In the genomic region with DNA sequence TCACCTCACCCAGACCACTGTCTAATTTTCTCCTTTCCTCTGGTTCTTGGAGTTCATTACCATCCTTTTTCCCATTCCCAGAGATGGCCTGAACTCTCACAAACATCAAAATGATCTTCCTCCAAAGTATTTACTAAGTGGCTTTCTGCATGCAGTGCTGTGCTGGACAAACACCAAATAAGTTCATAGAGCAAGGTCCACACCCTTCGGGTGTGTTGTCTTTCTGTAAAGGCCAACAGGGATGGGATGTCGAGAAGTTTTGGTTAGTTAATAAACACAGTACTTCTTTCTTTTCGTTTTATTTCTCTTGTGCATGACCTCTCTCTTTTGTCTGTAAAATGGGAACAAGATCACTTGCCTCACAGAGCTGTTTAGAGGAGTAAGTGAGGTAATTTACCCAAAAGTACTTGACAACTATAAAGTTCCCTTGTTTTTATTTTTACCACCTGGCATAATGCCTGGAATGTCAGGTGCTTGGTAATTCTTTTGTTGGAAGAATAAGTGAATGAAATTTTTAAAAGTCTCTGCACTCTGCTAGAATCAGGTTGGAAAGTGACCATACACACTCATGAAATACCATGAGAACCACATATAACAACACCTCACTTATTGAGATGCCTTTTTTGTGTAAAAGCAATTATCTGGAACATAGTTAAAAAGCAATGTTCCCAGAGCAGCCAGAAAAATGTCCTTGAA, we compare ENCODE assay signal across 15 cellular contexts. TPM values are rescaled to one million over a fixed set of nuclear protein-coding genes. Genes with fewer than 3 reads are reported as not detected.
DNase-seq lines count a peak whose midpoint lies in the region; ATAC-seq and TF ChIP-seq lines count a peak whose summit lies in the region.
"Had no signal": no experiment of that assay in that cellular context is flagged by ENCODE, and none has a peak within 500 bp of the region (broad histone marks: within the 10 kb centered on the region; RNA-seq: fewer than 3 reads in every experiment).

No MANE protein-coding gene starts in this region.

- peaks cover 26% of the 10 kb centered on the region for H3K36me3 Mint-ChIP-seq in activated T-cell treated with anti-CD3 and anti-CD28 coated beads, Interleukin-2, amount 50 U/mL, for 24 hours (ENCODE audit: low read depth)

- no peaks in the 10 kb centered on the region for H3K9me2 ChIP-seq in PC-3 (replicated peaks; ENCODE audit: low read length)

- no peak overlapping the region for H3K4me3 Mint-ChIP-seq in activated T-cell treated with anti-CD3 and anti-CD28 coated beads, Interleukin-2, amount 50 U/mL, for 24 hours

- WGBS in testis, 2 donors, result 16 to 51% methylated on average over 3 of the region's 3 CpGs

- peaks cover 94% of the 10 kb centered on the region for H3K4me1 Mint-ChIP-seq in activated T-cell treated with anti-CD3 and anti-CD28 coated beads, Interleukin-2, amount 50 U/mL, for 24 hours (ENCODE audit: low read depth)

- intact Hi-C loops in PC-3 (cut with micrococcal nuclease), result no loop called here
- intact Hi-C loops in testis (cut with DNase I; ENCODE audit: low total_unique reads), result no loop called here

- no peak for TF ChIP-seq POLR2A in testis (IDR thresholded peaks at IDR 0.05)

- H3F3A ChIP-seq in PC-3 (ENCODE audit: low read length, unreplicated experiment), result no peaks in the 10 kb centered on the region

- no peak for DNase-seq in activated T-cell treated with anti-CD3 and anti-CD28 coated beads, Interleukin-2, amount 50 U/mL, for 24 hours
- DNase-seq in activated T-cell treated with anti-CD3 and anti-CD28 coated beads for 4 hours, result no peak
- no peak for DNase-seq in PC-3
- DNase-seq in left lobe of liver (ENCODE audit: low spot score), result peak; percentile 53
- peak; percentile 44 for DNase-seq in testis
- DNase-seq in H4 (ENCODE audit: low spot score), result no peak
- DNase-seq: activated CD4-positive, alpha-beta T cell treated with anti-CD3 and anti-CD28 coated beads, Interleukin-2, amount 50 U/mL, for 4 hours; activated effector memory CD4-positive, alpha-beta T cell treated with Interleukin-2 at 50 U/mL for 16 hours; heart right ventricle; NCI-H1092 treated with DMSO at 0.1 percent for 48 hours had no signal

- ATAC-seq in PC-3 (peak; percentile 56), left lobe of liver (peak; percentile 89), GM18907 (IDR thresholded peaks at IDR 0.05; ENCODE audit: unreplicated experiment) (no peak), HG03159 (IDR thresholded peaks at IDR 0.05; ENCODE audit: unreplicated experiment) (no peak)

- 0 out of 2 replicates have a peak overlapping the region, but pooled peaks have one; percentile 30 for H2AFZ ChIP-seq in PC-3 (ENCODE audit: low read length)

- H3K9me3 Mint-ChIP-seq in activated T-cell treated with anti-CD3 and anti-CD28 coated beads, Interleukin-2, amount 50 U/mL, for 24 hours, result peaks cover 9% of the 10 kb centered on the region

- H3K27ac ChIP-seq in PC-3 (ENCODE audit: low read length), result no peak overlapping the region
- H3K27ac ChIP-seq in testis, result peak overlapping the region in 1 of 2 donors; percentile 3
- H3K27ac ChIP-seq: thoracic aorta had no signal

- H3K9me3 ChIP-seq in PC-3 (ENCODE audit: low read length), result no peaks in the 10 kb centered on the region
- H3K9me3 ChIP-seq in testis, result no peaks in the 10 kb centered on the region
- H3K9me3 ChIP-seq: heart right ventricle, thoracic aorta had no signal

- H3K79me2 ChIP-seq in PC-3 (ENCODE audit: low read length), result no peaks in the 10 kb centered on the region

- no peaks in the 10 kb centered on the region for H4K20me1 ChIP-seq in PC-3 (ENCODE audit: low read length)

- H3K27ac Mint-ChIP-seq in activated T-cell treated with anti-CD3 and anti-CD28 coated beads, Interleukin-2, amount 50 U/mL, for 24 hours, result peak overlapping the region; percentile 47

- BruUV-seq in PC-3 (replicated peaks; lab: Mats Ljungman, UMichigan), result no TSS peak

- H3K4me1 ChIP-seq in PC-3 (ENCODE audit: insufficient read depth, low read length) (peaks cover 10% of the 10 kb centered on the region), testis (peaks cover 14% of the 10 kb centered on the region)

- H3K27me3 ChIP-seq in PC-3 (ENCODE audit: low read length) (no peaks in the 10 kb centered on the region), testis (no peaks in the 10 kb centered on the region)

- H3K36me3 ChIP-seq in PC-3 (ENCODE audit: low read depth, low read length) (no peaks in the 10 kb centered on the region), testis (ENCODE audit: low read depth, missing control alignments) (no peaks in the 10 kb centered on the region)
- H3K36me3 ChIP-seq: heart right ventricle, thoracic aorta had no signal

- no peak overlapping the region for H3K9ac ChIP-seq in PC-3 (ENCODE audit: low read length)

- TF ChIP-seq CTCF in PC-3 (conservative IDR thresholded peaks at IDR 0.05; ENCODE audit: low read depth, low read length) (no peak), testis (IDR thresholded peaks at IDR 0.05) (no peak)

- no peak overlapping the region for H3K4me2 ChIP-seq in PC-3 (ENCODE audit: low read length)

- POLR2A ChIA-PET in PC-3 (lab: Charles Lee; ENCODE audit: unreplicated experiment), result no interaction called here

- H3K4me3 ChIP-seq in PC-3 (ENCODE audit: low read length) (no peak overlapping the region), testis (no peak overlapping the region)
- H3K4me3 ChIP-seq: heart right ventricle, thoracic aorta had no signal

- H3K27me3 Mint-ChIP-seq in activated T-cell treated with anti-CD3 and anti-CD28 coated beads, Interleukin-2, amount 50 U/mL, for 24 hours, result no peaks in the 10 kb centered on the region

- CTCF ChIA-PET in PC-3 (lab: Charles Lee), result no interaction called here

RNA-seq across cellular contexts. Expression of a gene that starts 22.8 kb away (rescaled TPM):
- not detected in 2 replicates for total RNA-seq in PC-3 (2014; rRNA removed)
- not detected for total RNA-seq in left lobe of liver
- 1 to 10 TPM in 1 of 2 donors, under 1 TPM in 1; 0.99 to 3.5 TPM for total RNA-seq in testis
- polyA plus RNA-seq in testis (ENCODE audit: insufficient read depth, low read depth, low replicate concordance), result 6.8 TPM
- not detected in 2 replicates for total RNA-seq in H4 (2014; rRNA removed; shearing (Covaris generic))
- total RNA-seq: endothelial cell of umbilical vein; heart right ventricle; T-helper 2 cell treated with Interferon-gamma antibody and Interleukin-4, amounts not matched to agents 100 ng/mL and 5 ng/mL, for 36 hours; thoracic aorta had no signal
- polyA plus RNA-seq: endothelial cell of umbilical vein, heart right ventricle had no signal

RNA-seq across cellular contexts. Expression of a gene that starts 56.2 kb away (rescaled TPM):
- total RNA-seq in PC-3 (2014; rRNA removed) (9.5 and 9.6 TPM in 2 replicates), left lobe of liver (31.9 TPM), testis (10 to 100 TPM; 59.3 to 62.1 TPM)
- 76.3 TPM for polyA plus RNA-seq in testis (ENCODE audit: insufficient read depth, low read depth, low replicate concordance)
- total RNA-seq in H4 (2014; rRNA removed; shearing (Covaris generic)), result 11.9 and 17.2 TPM in 2 replicates

RNA-seq across cellular contexts. Expression of a gene that starts 56.3 kb away (rescaled TPM):
- total RNA-seq in PC-3 (2014; rRNA removed) (2.8 and 6.7 TPM in 2 replicates), left lobe of liver (13.6 TPM), testis (100 to 1,000 TPM; 111 to 202 TPM)
- polyA plus RNA-seq in testis (ENCODE audit: insufficient read depth, low read depth, low replicate concordance), result 724 TPM
- total RNA-seq in H4 (2014; rRNA removed; shearing (Covaris generic)), result 6.6 and 14.1 TPM in 2 replicates

Comparison
In these comparisons a context has a peak if more than half of its experiments do, and no peak if none do; other contexts are left out.
1. DNase-seq: peak in left lobe of liver (single experiment) and testis (single experiment); none in activated T-cell treated with anti-CD3 and anti-CD28 coated beads, Interleukin-2, amount 50 U/mL, for 24 hours (single experiment), activated T-cell treated with anti-CD3 and anti-CD28 coated beads for 4 hours (single experiment), PC-3 (single experiment) and H4 (single experiment).
2. ATAC-seq: peak in PC-3 (single experiment) and left lobe of liver (single experiment); none in GM18907 (single experiment) and HG03159 (single experiment).